1 cellular context compared by ENCODE assay signal in the genomic region with DNA sequence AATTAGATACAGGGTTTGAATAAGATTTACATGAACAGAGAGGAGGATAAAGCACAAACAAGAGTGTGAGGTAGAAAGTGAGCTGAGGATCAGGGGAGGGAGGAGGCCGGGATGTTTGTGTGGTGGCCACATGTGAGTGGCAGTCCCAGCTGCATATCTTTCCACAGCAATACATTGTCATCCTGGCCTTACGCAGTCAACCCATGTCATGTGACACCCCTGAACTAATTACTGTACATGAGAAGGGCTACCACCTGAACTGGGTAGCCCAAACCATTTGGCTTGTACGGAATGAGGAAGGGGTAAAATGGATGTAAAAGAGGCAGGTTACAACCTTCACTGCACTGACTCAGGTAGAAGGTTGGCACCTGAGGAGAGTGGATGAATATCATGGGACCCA.
TF ChIP-seq lines count a peak whose summit lies in the region.

No MANE protein-coding gene starts in this region.

TF ChIP-seq in HepG2, 621 proteins besides CTCF, POLR2A, EP300 and RAD21:
- TF ChIP-seq, protein P1, sequence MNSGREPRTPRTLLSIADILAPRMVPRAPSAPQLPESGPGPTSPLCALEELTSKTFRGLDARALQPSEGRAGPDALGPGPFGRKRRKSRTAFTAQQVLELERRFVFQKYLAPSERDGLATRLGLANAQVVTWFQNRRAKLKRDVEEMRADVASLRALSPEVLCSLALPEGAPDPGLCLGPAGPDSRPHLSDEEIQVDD (CRISPR knock-in tag; IDR thresholded peaks at IDR 0.05; ENCODE audit: borderline replicate concordance), result no peak
- TF ChIP-seq ZNF367 (CRISPR knock-in tag; IDR thresholded peaks at IDR 0.05; ENCODE audit: borderline replicate concordance), result no peak
- no peak for TF ChIP-seq ARID3A (IDR thresholded peaks at IDR 0.05; ENCODE audit: low read depth, low read length)
- no peak for TF ChIP-seq ZNF510 (CRISPR knock-in tag; IDR thresholded peaks at IDR 0.05; ENCODE audit: low read depth)
- no peak for TF ChIP-seq ZNF121 (CRISPR knock-in tag; IDR thresholded peaks at IDR 0.05)
- no peak for TF ChIP-seq LRRFIP1 (CRISPR knock-in tag; conservative IDR thresholded peaks at IDR 0.05)
- TF ChIP-seq ZSCAN20 (CRISPR knock-in tag; IDR thresholded peaks at IDR 0.05; ENCODE audit: borderline replicate concordance), result no peak
- TF ChIP-seq DBP (CRISPR knock-in tag; IDR thresholded peaks at IDR 0.05; ENCODE audit: not compliant biosample characterization), result no peak
- no peak for TF ChIP-seq STAT5B (CRISPR knock-in tag; IDR thresholded peaks at IDR 0.05)
- TF ChIP-seq TCF12 (IDR thresholded peaks at IDR 0.05), result no peak
- no peak for TF ChIP-seq TCF12 (CRISPR knock-in tag; IDR thresholded peaks at IDR 0.05)
- TF ChIP-seq ZNF24 (IDR thresholded peaks at IDR 0.05), result no peak
- TF ChIP-seq ZNF263 (CRISPR knock-in tag; IDR thresholded peaks at IDR 0.05), result no peak
- no peak for TF ChIP-seq ZNF557 (CRISPR knock-in tag; IDR thresholded peaks at IDR 0.05)
- TF ChIP-seq ZFYVE20 (CRISPR knock-in tag; IDR thresholded peaks at IDR 0.05; ENCODE audit: borderline replicate concordance, low read depth), result no peak
